2 cellular contexts compared by ENCODE assay signal in genomic region chr2:218291318-218291933, GRCh38.
TF ChIP-seq lines count a peak whose summit lies in the region.

No MANE protein-coding gene starts in this region.

TF ChIP-seq in IMR-90, 13 proteins besides CTCF, POLR2A, EP300 and RAD21:
- TF ChIP-seq MAZ (IDR thresholded peaks at IDR 0.05; ENCODE audit: borderline replicate concordance, low read depth, low read length) = no peak
- TF ChIP-seq MAFK (IDR thresholded peaks at IDR 0.05; ENCODE audit: low read depth, low read length) = no peak
- no peak for TF ChIP-seq CEBPB (IDR thresholded peaks at IDR 0.05; ENCODE audit: low read depth, low read length)
- no peak for TF ChIP-seq NFE2L2 (IDR thresholded peaks at IDR 0.05; ENCODE audit: low read depth, low read length)
- no peak for TF ChIP-seq BHLHE40 (IDR thresholded peaks at IDR 0.05; ENCODE audit: low read depth, low read length)
- TF ChIP-seq RFX5 (IDR thresholded peaks at IDR 0.05; ENCODE audit: low read depth, low read length) = no peak
- no peak for TF ChIP-seq SMC3 (IDR thresholded peaks at IDR 0.05; ENCODE audit: low read depth, low read length)
- TF ChIP-seq RCOR1 (IDR thresholded peaks at IDR 0.05; ENCODE audit: insufficient replicate concordance, low read length) = no peak
- TF ChIP-seq MXI1 (IDR thresholded peaks at IDR 0.05; ENCODE audit: borderline replicate concordance, low read depth, low read length) = no peak
- TF ChIP-seq ELK1 (IDR thresholded peaks at IDR 0.05; ENCODE audit: borderline replicate concordance, low read depth, low read length) = no peak
- TF ChIP-seq FOS (IDR thresholded peaks at IDR 0.05; ENCODE audit: low read depth, low read length) = no peak
- no peak for TF ChIP-seq CHD1 (IDR thresholded peaks at IDR 0.05; ENCODE audit: low read depth, low read length)
- TF ChIP-seq USF2 (IDR thresholded peaks at IDR 0.05; ENCODE audit: low read depth, low read length) = no peak

TF ChIP-seq in HepG2, 621 proteins besides CTCF, POLR2A, EP300 and RAD21 (continues in another document):
- TF ChIP-seq ATF7-NPFF (CRISPR knock-in tag; IDR thresholded peaks at IDR 0.05; ENCODE audit: low read depth) (0 out of 2 replicates have a peak, but pooled peaks have one; percentile 9), ZNF768 (CRISPR knock-in tag; IDR thresholded peaks at IDR 0.05) (no peak), SAP130 (CRISPR knock-in tag; IDR thresholded peaks at IDR 0.05; ENCODE audit: low read depth) (no peak), NCOA5 (CRISPR knock-in tag; IDR thresholded peaks at IDR 0.05) (no peak), PBX3 (CRISPR knock-in tag; IDR thresholded peaks at IDR 0.05; ENCODE audit: borderline replicate concordance) (no peak), ZNF788 (CRISPR knock-in tag; IDR thresholded peaks at IDR 0.05; ENCODE audit: borderline replicate concordance) (0 out of 2 replicates have a peak, but pooled peaks have one; percentile 59), MTF2 (CRISPR knock-in tag; IDR thresholded peaks at IDR 0.05; ENCODE audit: borderline replicate concordance) (0 out of 2 replicates have a peak, but pooled peaks have one; percentile 2), ARID5B (CRISPR knock-in tag; IDR thresholded peaks at IDR 0.05) (no peak), PAX8 (CRISPR knock-in tag; IDR thresholded peaks at IDR 0.05; ENCODE audit: borderline replicate concordance) (no peak), ZNF879 (CRISPR knock-in tag; IDR thresholded peaks at IDR 0.05) (no peak), ELF4 (CRISPR knock-in tag; IDR thresholded peaks at IDR 0.05; ENCODE audit: borderline replicate concordance) (peak; percentile 20; the same call in 1 of the 2 replicates), THAP7 (CRISPR knock-in tag; IDR thresholded peaks at IDR 0.05) (peak; percentile 7; the same call in 1 of the 2 replicates), TAF1 (CRISPR knock-in tag; IDR thresholded peaks at IDR 0.05) (no peak), FOXK1 (CRISPR knock-in tag; IDR thresholded peaks at IDR 0.05; ENCODE audit: borderline replicate concordance, low read depth) (no peak), SRSF4 (IDR thresholded peaks at IDR 0.05; ENCODE audit: low read depth, low read length, poor library complexity, severe bottlenecking) (no peak), ZNF772 (CRISPR knock-in tag; IDR thresholded peaks at IDR 0.05) (0 out of 2 replicates have a peak, but pooled peaks have one; percentile 15), ZNF839 (CRISPR knock-in tag; IDR thresholded peaks at IDR 0.05; ENCODE audit: borderline replicate concordance) (0 out of 2 replicates have a peak, but pooled peaks have one; percentile 3), ZNF142 (CRISPR knock-in tag; IDR thresholded peaks at IDR 0.05) (no peak), SIN3A (IDR thresholded peaks at IDR 0.05; ENCODE audit: borderline replicate concordance, low read depth, low read length) (0 out of 2 replicates have a peak, but pooled peaks have one; percentile 11), EED (CRISPR knock-in tag; IDR thresholded peaks at IDR 0.05) (peak; percentile 60; the same call in 1 of the 2 replicates), ZMAT5 (CRISPR knock-in tag; IDR thresholded peaks at IDR 0.05; ENCODE audit: borderline replicate concordance, low read depth) (peak; percentile 49; the same call in 1 of the 2 replicates), ZXDC (CRISPR knock-in tag; IDR thresholded peaks at IDR 0.05) (0 out of 2 replicates have a peak, but pooled peaks have one; percentile 23), ZNF451 (CRISPR knock-in tag; IDR thresholded peaks at IDR 0.05) (peak; percentile 56; the same call in 1 of the 2 replicates), ZNF724P (CRISPR knock-in tag; IDR thresholded peaks at IDR 0.05; ENCODE audit: borderline replicate concordance) (0 out of 2 replicates have a peak, but pooled peaks have one; percentile 24), RFXAP (CRISPR knock-in tag; IDR thresholded peaks at IDR 0.05; ENCODE audit: borderline replicate concordance) (no peak), TFE3 (CRISPR knock-in tag; IDR thresholded peaks at IDR 0.05) (no peak), ZNF101 (CRISPR knock-in tag; IDR thresholded peaks at IDR 0.05; ENCODE audit: borderline replicate concordance, low read depth) (no peak), ARID2 (CRISPR knock-in tag; IDR thresholded peaks at IDR 0.05; ENCODE audit: borderline replicate concordance) (0 out of 2 replicates have a peak, but pooled peaks have one; percentile 13), SP4 (CRISPR knock-in tag; IDR thresholded peaks at IDR 0.05) (peak; percentile 9; the same call in 1 of the 2 replicates), ZSCAN22 (CRISPR knock-in tag; IDR thresholded peaks at IDR 0.05) (0 out of 2 replicates have a peak, but pooled peaks have one; percentile 14), U2AF2 (IDR thresholded peaks at IDR 0.05; ENCODE audit: low read depth, low read length) (no peak), ZNF574 (CRISPR knock-in tag; IDR thresholded peaks at IDR 0.05) (peak; percentile 4; the same call in 1 of the 2 replicates), ZBTB38 (CRISPR knock-in tag; IDR thresholded peaks at IDR 0.05) (no peak)
